29 cellular contexts compared by ENCODE assay signal in genomic region chr4:148097811-148098210, GRCh38.
"Had no signal": no experiment of that assay in that cellular context is flagged by ENCODE, and none has a peak within 500 bp of the region (broad histone marks: within the 10 kb centered on the region; RNA-seq: fewer than 3 reads in every experiment).

No MANE protein-coding gene starts in this region.

- H3K9me3 Mint-ChIP-seq: naive thymus-derived CD8-positive, alpha-beta T cell; nephron progenitor cell; type B pancreatic cell had no signal

- ATAC-seq: foreskin keratinocyte; gastroesophageal sphincter; heart right ventricle; left ventricle myocardium superior; lower lobe of right lung; naive thymus-derived CD8-positive, alpha-beta T cell; sciatic nerve had no signal

- H3K36me3 ChIP-seq: lower lobe of right lung, right atrium auricular region had no signal

- H3K4me3 Mint-ChIP-seq: nephron progenitor cell, type B pancreatic cell had no signal

- FAIRE-seq: endothelial cell of umbilical vein, keratinocyte had no signal

- H3K9me3 ChIP-seq: esophagus muscularis mucosa, gastroesophageal sphincter, heart right ventricle, lower lobe of right lung, prostate gland, right atrium auricular region, testis, tibial artery had no signal

- H3K27me3 ChIP-seq: esophagus muscularis mucosa, foreskin keratinocyte, gastroesophageal sphincter, heart right ventricle, right atrium auricular region, testis, tibial artery had no signal

- H3K4me3 ChIP-seq: coronary artery, esophagus muscularis mucosa, gastroesophageal sphincter, heart right ventricle, lower lobe of right lung, prostate gland, right atrium auricular region, smooth muscle cell, testis, tibial artery had no signal

- H3K4me1 ChIP-seq: foreskin keratinocyte, lower lobe of right lung, prostate gland, testis, tibial artery had no signal

- H3K27ac Mint-ChIP-seq: nephron progenitor cell, type B pancreatic cell had no signal

- H3K27me3 Mint-ChIP-seq: naive thymus-derived CD8-positive, alpha-beta T cell; type B pancreatic cell had no signal

- DNase-seq: dermis blood vessel endothelial cell; effector memory CD4-positive, alpha-beta T cell; foreskin keratinocyte; glutamatergic neuron; heart right ventricle; hippocampal formation; left ventricle myocardium superior; lower lobe of right lung; naive thymus-derived CD8-positive, alpha-beta T cell; nephron progenitor cell; nucleus accumbens; stimulated activated CD4-positive, alpha-beta T cell treated with anti-CD3 and anti-CD28 coated beads, Interleukin-12 subunit alpha, Interleukin-12 subunit beta, amount 100 ng/mL, for 4 hours; stimulated activated CD4-positive, alpha-beta T cell treated with anti-CD3 and anti-CD28 coated beads, Interleukin-1b, Interleukin-23, amount 100 ng/mL, for 48 hours; stimulated activated CD4-positive, alpha-beta T cell treated with anti-CD3 and anti-CD28 coated beads, Interleukin-4, amount 100 ng/mL, for 1 hour; stimulated activated CD8-positive, alpha-beta memory T cell treated with anti-CD3 and anti-CD28 coated beads, Interleukin-4, amount 100 ng/mL, for 48 hours; stimulated activated naive CD4-positive, alpha-beta T cell; substantia nigra; testis; tibial artery had no signal

- H3K27ac ChIP-seq: coronary artery, esophagus muscularis mucosa, foreskin keratinocyte, gastroesophageal sphincter, heart right ventricle, lower lobe of right lung, prostate gland, right atrium auricular region, testis, tibial artery had no signal

- H3K4me2 ChIP-seq: smooth muscle cell had no signal
